In the genomic region with DNA sequence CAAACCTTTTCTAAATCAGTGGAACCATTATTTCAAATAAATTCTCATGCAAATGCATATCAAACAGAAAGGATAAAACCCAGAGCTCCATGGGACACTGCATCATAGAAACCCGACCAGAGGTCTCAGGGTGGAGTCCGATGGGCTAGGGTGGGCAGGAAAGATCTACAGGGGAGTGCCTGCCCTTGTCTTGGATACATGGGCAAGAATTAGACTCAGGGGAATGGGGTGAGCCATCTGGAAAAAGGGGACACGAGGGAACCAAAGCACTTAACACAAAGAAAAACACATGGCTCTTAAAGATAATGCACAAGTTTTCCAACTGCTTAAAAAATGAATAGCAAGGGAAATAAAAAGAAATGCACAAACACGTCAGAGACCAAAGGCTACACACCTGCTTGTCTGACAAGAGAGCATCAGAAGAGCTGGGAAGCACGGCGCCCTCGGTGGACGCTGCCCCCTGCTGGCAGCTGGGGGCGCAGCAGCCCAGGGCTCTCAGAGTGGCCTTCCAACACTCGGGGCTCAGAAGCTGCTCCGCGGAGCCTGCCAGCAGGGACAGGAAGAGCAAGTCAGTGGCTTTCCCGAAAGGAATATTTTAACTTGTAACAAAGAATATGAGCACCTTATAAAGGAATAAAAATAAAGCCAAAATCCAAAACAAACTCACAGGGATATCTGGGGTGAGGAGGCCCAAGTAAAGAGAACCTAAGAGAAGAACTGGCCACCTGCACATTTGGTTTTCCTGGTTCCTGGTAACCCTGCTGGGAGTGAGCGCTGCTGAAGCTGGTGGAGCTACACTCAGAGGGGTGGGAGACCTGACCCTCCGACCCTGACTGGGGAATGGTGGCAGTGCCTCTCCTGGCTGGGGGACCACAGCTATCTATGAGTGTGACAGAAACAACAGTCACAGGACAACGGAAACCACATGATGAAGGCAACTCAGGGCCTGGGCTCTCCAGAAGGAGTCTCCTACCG, we compare ENCODE assay signal across 8 cellular contexts. TPM values are rescaled to one million over a fixed set of nuclear protein-coding genes. Genes with fewer than 3 reads are reported as not detected.
DNase-seq lines count a peak whose midpoint lies in the region; ATAC-seq and TF ChIP-seq lines count a peak whose summit lies in the region.

No MANE protein-coding gene starts in this region.

- H3K4me1 ChIP-seq in Panc1 (ENCODE audit: control insufficient read depth, insufficient read depth, low read length) (no peaks in the 10 kb centered on the region), testis (no peaks in the 10 kb centered on the region)

- in situ Hi-C loops in Panc1 (cut with HindIII; ENCODE audit: low pct_unique_long_range_greater_than_20kb, low sequenced_read_pairs): no loop called here

- peaks cover 6% of the 10 kb centered on the region for H3K9me3 Mint-ChIP-seq in activated T-helper 1 cell treated with anti-CD3 and anti-CD28 coated beads, Interleukin-12 subunit alpha, Interleukin-12 subunit beta, Interleukin-2, Interleukin-4 antibody, amounts not matched to agents 30 ng/mL and 10 ng/mL and 1 ng/mL, durations not matched to agents 14 hours and 24 hours and 36 hours

- DNase-seq in COR-L47 (lab: John Stamatoyannopoulos, UW): peak; percentile 54
- DNase-seq in HS-27A (ENCODE audit: low read depth): peak; percentile 9
- peak; percentile 30 for DNase-seq in Panc1 (ENCODE audit: low read depth, low spot score)
- peak; percentile 64 for DNase-seq in activated T-helper 1 cell treated with anti-CD3 and anti-CD28 coated beads, Interleukin-12 subunit alpha, Interleukin-12 subunit beta, Interleukin-2, Interleukin-4 antibody, amounts not matched to agents 30 ng/mL and 10 ng/mL and 1 ng/mL, durations not matched to agents 14 hours and 24 hours and 36 hours (ENCODE audit: low spot score)
- DNase-seq in fibroblast of the conjunctiva (ENCODE audit: low read depth): peak; percentile 50
- peak in 47 of 56 donors; percentile 2 to 75 (median 24) for DNase-seq in nucleus accumbens (lab: John Stamatoyannopoulos, UW)
- DNase-seq in testis: peak; percentile 75

- peak; percentile 88 for ATAC-seq in GM19463 (IDR thresholded peaks at IDR 0.05; ENCODE audit: unreplicated experiment)
- peak; percentile 87 for ATAC-seq in Panc1

- TF ChIP-seq CTCF in Panc1 (IDR thresholded peaks at IDR 0.05) (peak; percentile 89), testis (IDR thresholded peaks at IDR 0.05) (peak; percentile 74 to 98 (median 80))

- no peaks in the 10 kb centered on the region for H3K9me3 ChIP-seq in Panc1 (ENCODE audit: control insufficient read depth, insufficient read depth, low read depth, low read length)
- H3K9me3 ChIP-seq in testis: no peaks in the 10 kb centered on the region

- intact Hi-C loops in Panc1 (cut with micrococcal nuclease; ENCODE audit: unreplicated experiment): loop anchor here (2.0 kb wide), 1 partner anchor 189 kb away; no protein-coding TSS in a partner anchor
- intact Hi-C loops in activated T-helper 1 cell treated with anti-CD3 and anti-CD28 coated beads, Interleukin-12 subunit alpha, Interleukin-12 subunit beta, Interleukin-2, Interleukin-4 antibody, amounts not matched to agents 30 ng/mL and 10 ng/mL and 1 ng/mL, durations not matched to agents 14 hours and 24 hours and 36 hours (cut with micrococcal nuclease): loop anchor here (1.0 to 10.0 kb wide), 7 partner anchors 17 to 1155 kb away; no protein-coding TSS in a partner anchor
- intact Hi-C loops in testis (cut with DNase I; ENCODE audit: low total_unique reads): loop anchor here (10.0 kb wide), 1 partner anchor 185 kb away; no protein-coding TSS in a partner anchor

- no peaks in the 10 kb centered on the region for H3K36me3 ChIP-seq in Panc1 (ENCODE audit: control insufficient read depth, insufficient read depth, low read length)
- no peaks in the 10 kb centered on the region for H3K36me3 ChIP-seq in testis (ENCODE audit: low read depth, missing control alignments)

- TF ChIP-seq POLR2A in testis (IDR thresholded peaks at IDR 0.05): no peak

- CTCF ChIA-PET in Panc1 (lab: Charles Lee): interaction anchor here (1.6 kb wide), 1 partner anchor 157 kb away, joined by 5 read pairs; no protein-coding TSS in a partner anchor

- H3K27ac Mint-ChIP-seq in activated T-helper 1 cell treated with anti-CD3 and anti-CD28 coated beads, Interleukin-12 subunit alpha, Interleukin-12 subunit beta, Interleukin-2, Interleukin-4 antibody, amounts not matched to agents 30 ng/mL and 10 ng/mL and 1 ng/mL, durations not matched to agents 14 hours and 24 hours and 36 hours: no peak overlapping the region

- peaks cover 46% of the 10 kb centered on the region for H3K36me3 Mint-ChIP-seq in activated T-helper 1 cell treated with anti-CD3 and anti-CD28 coated beads, Interleukin-12 subunit alpha, Interleukin-12 subunit beta, Interleukin-2, Interleukin-4 antibody, amounts not matched to agents 30 ng/mL and 10 ng/mL and 1 ng/mL, durations not matched to agents 14 hours and 24 hours and 36 hours (ENCODE audit: low read depth)

- POLR2A ChIA-PET in Panc1 (lab: Charles Lee): no interaction called here

- BruUV-seq in Panc1 (replicated peaks; lab: Mats Ljungman, UMichigan): no TSS peak

- H3K27me3 ChIP-seq in Panc1 (ENCODE audit: control insufficient read depth, insufficient read depth, low read length) (no peaks in the 10 kb centered on the region), testis (no peaks in the 10 kb centered on the region)

- 40 to 43% methylated on average over 16 to 17 of the region's 17 CpGs for WGBS in testis, 2 donors

- no peaks in the 10 kb centered on the region for H3K27me3 Mint-ChIP-seq in activated T-helper 1 cell treated with anti-CD3 and anti-CD28 coated beads, Interleukin-12 subunit alpha, Interleukin-12 subunit beta, Interleukin-2, Interleukin-4 antibody, amounts not matched to agents 30 ng/mL and 10 ng/mL and 1 ng/mL, durations not matched to agents 14 hours and 24 hours and 36 hours (ENCODE audit: insufficient read depth)

- no peak overlapping the region for H3K4me3 ChIP-seq in Panc1 (ENCODE audit: low read depth in 2 of 2, low read length in 2 of 2)
- H3K4me3 ChIP-seq in testis: no peak overlapping the region

- peaks cover 14% of the 10 kb centered on the region for H3K4me1 Mint-ChIP-seq in activated T-helper 1 cell treated with anti-CD3 and anti-CD28 coated beads, Interleukin-12 subunit alpha, Interleukin-12 subunit beta, Interleukin-2, Interleukin-4 antibody, amounts not matched to agents 30 ng/mL and 10 ng/mL and 1 ng/mL, durations not matched to agents 14 hours and 24 hours and 36 hours (ENCODE audit: low read depth)

- no peak overlapping the region for H3K4me3 Mint-ChIP-seq in activated T-helper 1 cell treated with anti-CD3 and anti-CD28 coated beads, Interleukin-12 subunit alpha, Interleukin-12 subunit beta, Interleukin-2, Interleukin-4 antibody, amounts not matched to agents 30 ng/mL and 10 ng/mL and 1 ng/mL, durations not matched to agents 14 hours and 24 hours and 36 hours

- no peak overlapping the region for H3K27ac ChIP-seq in Panc1 (ENCODE audit: low read length)
- H3K27ac ChIP-seq in testis: no peak overlapping the region

RNA-seq across cellular contexts. Expression of gene SIGLEC15, which starts 54.5 kb away (rescaled TPM):
- total RNA-seq in Panc1 (2021; ENCODE audit: unreplicated experiment): 0.23 TPM
- 0.45 TPM for polyA plus RNA-seq in Panc1 (2012; ENCODE audit: insufficient read length)
- not detected in 2 replicates for total RNA-seq in activated T-helper 1 cell treated with anti-CD3 and anti-CD28 coated beads, Interleukin-12 subunit alpha, Interleukin-12 subunit beta, Interleukin-2, Interleukin-4 antibody, amounts not matched to agents 30 ng/mL and 10 ng/mL and 1 ng/mL, durations not matched to agents 14 hours and 24 hours and 36 hours
- total RNA-seq in testis: under 1 TPM in 1 of 2 donors, not detected in 1; 0.19 TPM
- polyA plus RNA-seq in testis (ENCODE audit: insufficient read depth, low read depth, low replicate concordance): 0.20 TPM

Comparison
In these comparisons a context has a peak if more than half of its experiments do, and no peak if none do; other contexts are left out.
1. DNase-seq: peak in every context shown above with its lines; median percentile 75 in testis; 64 in activated T-helper 1 cell treated with anti-CD3 and anti-CD28 coated beads, Interleukin-12 subunit alpha, Interleukin-12 subunit beta, Interleukin-2, Interleukin-4 antibody, amounts not matched to agents 30 ng/mL and 10 ng/mL and 1 ng/mL, durations not matched to agents 14 hours and 24 hours and 36 hours; 54 in COR-L47; 50 in fibroblast of the conjunctiva; 30 in Panc1; 24 in nucleus accumbens; 9 in HS-27A.